ENCODE assay signal across 12 cellular contexts in genomic region chr10:14670551-14671240, GRCh38.
DNase-seq lines count a peak whose midpoint lies in the region; ATAC-seq and TF ChIP-seq lines count a peak whose summit lies in the region.
"Had no signal": no experiment of that assay in that cellular context is flagged by ENCODE, and none has a peak within 500 bp of the region (broad histone marks: within the 10 kb centered on the region; RNA-seq: fewer than 3 reads in every experiment).

No MANE protein-coding gene starts in this region.

- H3K9ac ChIP-seq in H9 (ENCODE audit: extremely low read depth, insufficient read length, low read length) (no peak overlapping the region), MM.1S (ENCODE audit: low read length) (no peak overlapping the region)

- H2BK120ac ChIP-seq in H9 (ENCODE audit: low read depth, low read length, poor library complexity, severe bottlenecking): no peak overlapping the region

- H2BK20ac ChIP-seq in H9 (ENCODE audit: low read depth, low read length, poor library complexity, severe bottlenecking): no peak overlapping the region

- peaks cover 13% of the 10 kb centered on the region for H3K27me3 Mint-ChIP-seq in H9 (ENCODE audit: low read depth)
- H3K27me3 Mint-ChIP-seq: T-cell had no signal

- H3T11ph ChIP-seq in H9 (ENCODE audit: low read length): no peak overlapping the region

- H3K4me1 Mint-ChIP-seq in H9: peaks cover 24 to 31% of the 10 kb centered on the region in 2 experiments

- peak; percentile 9 for ATAC-seq in left colon
- no peak for ATAC-seq in psoas muscle
- ATAC-seq: T-cell had no signal

- no peak overlapping the region for H3K14ac ChIP-seq in H9 (ENCODE audit: insufficient read depth, low read length)

- H2AFZ ChIP-seq in H9 (ENCODE audit: low read length) (no peak overlapping the region), MM.1S (ENCODE audit: low read length) (no peak overlapping the region)

- no peak overlapping the region for H4K8ac ChIP-seq in H9 (replicated peaks; ENCODE audit: insufficient read length, low read depth, low read length)

- H3K27ac Mint-ChIP-seq in H9: no peak overlapping the region
- H3K27ac Mint-ChIP-seq: T-cell had no signal

- H3K18ac ChIP-seq in H9 (ENCODE audit: insufficient read length, low read depth, low read length): no peak overlapping the region

- H3K23me2 ChIP-seq in H9 (ENCODE audit: insufficient read length, low read depth, low read length, poor library complexity, severe bottlenecking): no peaks in the 10 kb centered on the region

- H3K27ac ChIP-seq in H9 (ENCODE audit: insufficient read length, low read depth, low read length): no peak overlapping the region
- peak overlapping the region; percentile 23 for H3K27ac ChIP-seq in temporal lobe (ENCODE audit: low read depth, low read length)
- H3K27ac ChIP-seq in MM.1S (ENCODE audit: low read length): no peak overlapping the region
- no peak overlapping the region for H3K27ac ChIP-seq in psoas muscle

- H3K79me2 ChIP-seq in H9 (ENCODE audit: insufficient read depth, low read length): no peaks in the 10 kb centered on the region
- no peaks in the 10 kb centered on the region for H3K79me2 ChIP-seq in MM.1S (ENCODE audit: low read length)

- DNase-seq in H9 (peak; percentile 31), cardiac fibroblast (ENCODE audit: low read depth in 2 of 2) (peak; percentile 4 to 12), left colon (no peak), RPMI8226 (no peak), MM.1S (no peak), psoas muscle (no peak)
- DNase-seq: activated CD8-positive, alpha-beta memory T cell treated with anti-CD3 and anti-CD28 coated beads, Interleukin-2, amount 50 U/mL, for 48 hours; erythroblast; H7; T-cell had no signal

- no peak overlapping the region for H2BK12ac ChIP-seq in H9 (ENCODE audit: insufficient read length, low read depth, low read length)

- H4K5ac ChIP-seq in H9 (ENCODE audit: insufficient read length, low read depth, low read length): no peak overlapping the region

- H2BK5ac ChIP-seq in H9 (ENCODE audit: insufficient read length, low read length): no peak overlapping the region

- intact Hi-C loops in left colon (cut with DNase I, micrococcal nuclease): no loop called here
- intact Hi-C loops in psoas muscle (cut with DNase I): no loop called here

- H2AK5ac ChIP-seq in H9 (ENCODE audit: insufficient read length, low read length): no peak overlapping the region

- no CpG with 5 or more reads among the region's 8 CpGs for WGBS in H9 (ENCODE audit: extremely low coverage, insufficient read length, low lambda C conversion rate)
- WGBS in psoas muscle, 3 donors: 68 to 78% (median 71%) methylated on average over 8 of the region's 8 CpGs

- no peak overlapping the region for H3K23ac ChIP-seq in H9 (ENCODE audit: insufficient read length, low read depth, low read length)

- no peak overlapping the region for H3K4me3 Mint-ChIP-seq in H9
- H3K4me3 Mint-ChIP-seq: T-cell had no signal

- no peak overlapping the region for H2BK15ac ChIP-seq in H9 (ENCODE audit: low read depth, low read length)

- H3K79me1 ChIP-seq in H9 (ENCODE audit: insufficient read depth, low read depth, low read length, poor library complexity, severe bottlenecking): no peaks in the 10 kb centered on the region

- peaks cover 4 to 6% of the 10 kb centered on the region in 2 experiments for H3K9me3 Mint-ChIP-seq in H9

- H4K91ac ChIP-seq in H9 (ENCODE audit: insufficient read length, low read depth, low read length): no peak overlapping the region

- H3K4me1 ChIP-seq in H9 (ENCODE audit: insufficient read depth, low read length) (peaks cover 4% of the 10 kb centered on the region; the same call in 1 of the 2 replicates), MM.1S (ENCODE audit: low read length) (0 out of 2 replicates have a peak, but pooled peaks cover 5% of the 10 kb centered on the region), psoas muscle (no peaks in the 10 kb centered on the region)

- no peak overlapping the region for H3K56ac ChIP-seq in H9 (ENCODE audit: insufficient read length, low read depth, low read length)

- no peaks in the 10 kb centered on the region for H3F3A ChIP-seq in MM.1S (ENCODE audit: insufficient read depth, low read length)

- H3K9me2 ChIP-seq in MM.1S (replicated peaks; ENCODE audit: insufficient read depth, low read length): no peaks in the 10 kb centered on the region

- H3K36me3 ChIP-seq in MM.1S (replicated peaks; ENCODE audit: insufficient read depth, low read length): no peaks in the 10 kb centered on the region
- no peaks in the 10 kb centered on the region for H3K36me3 ChIP-seq in psoas muscle (ENCODE audit: insufficient read depth in 1 of 2, low read depth in 1 of 2)

- no peak for TF ChIP-seq CTCF in H9 (conservative IDR thresholded peaks at IDR 0.05)
- TF ChIP-seq CTCF in cardiac fibroblast (IDR thresholded peaks at IDR 0.05; ENCODE audit: low read depth, low read length): no peak
- TF ChIP-seq CTCF in MM.1S (IDR thresholded peaks at IDR 0.05; ENCODE audit: low read length): no peak
- no peak for TF ChIP-seq CTCF in psoas muscle (IDR thresholded peaks at IDR 0.05)

- H3K27me3 ChIP-seq in H9 (ENCODE audit: insufficient read depth, low read length) (no peaks in the 10 kb centered on the region), MM.1S (replicated peaks; ENCODE audit: insufficient read depth, low read length) (no peaks in the 10 kb centered on the region), psoas muscle (ENCODE audit: insufficient read depth in 3 of 3, low read length in 2 of 3) (no peaks in the 10 kb centered on the region)

- H3K4ac ChIP-seq in H9 (ENCODE audit: low read depth, low read length): no peak overlapping the region

- no peaks in the 10 kb centered on the region for H3K9me3 ChIP-seq in H9 (ENCODE audit: control insufficient read depth, low read depth, low read length)
- H3K9me3 ChIP-seq in MM.1S (replicated peaks; ENCODE audit: insufficient read depth, low read length): no peaks in the 10 kb centered on the region
- no peaks in the 10 kb centered on the region for H3K9me3 ChIP-seq in psoas muscle

- H4K20me1 ChIP-seq in H9 (ENCODE audit: control insufficient read depth, insufficient read depth, insufficient read length) (no peaks in the 10 kb centered on the region), MM.1S (ENCODE audit: insufficient read depth, low read length) (no peaks in the 10 kb centered on the region)

- H3K4me3 ChIP-seq in cardiac fibroblast (replicated peaks in 1 of 2; ENCODE audit: low read depth in 2 of 2, low read length in 2 of 2) (no peak overlapping the region), MM.1S (ENCODE audit: low read length) (no peak overlapping the region), psoas muscle (no peak overlapping the region)
- H3K4me3 ChIP-seq: lung had no signal

- H3K4me2 ChIP-seq in H9 (ENCODE audit: insufficient read depth, insufficient read length, low read length) (no peak overlapping the region), MM.1S (ENCODE audit: low read depth, low read length) (no peak overlapping the region)

- peaks cover 0 to 1% (median 0%) of the 10 kb centered on the region in 3 experiments; a peak in 3 of 7 replicates for H3K36me3 Mint-ChIP-seq in H9 (ENCODE audit: insufficient read depth in 1 of 3, low read depth in 3 of 3)

Comparison
In these comparisons a context has a peak if more than half of its experiments do, and no peak if none do; other contexts are left out.
1. DNase-seq: peak in H9 (single experiment) and cardiac fibroblast (2 of 2); none in left colon (0 of 2), RPMI8226 (single experiment), MM.1S (single experiment) and psoas muscle (0 of 2).